ENCODE assay signal across 9 cellular contexts in genomic region chr6:169292340-169293124, GRCh38. TPM values are rescaled to one million over a fixed set of nuclear protein-coding genes. Genes with fewer than 3 reads are reported as not detected.
DNase-seq lines count a peak whose midpoint lies in the region; ATAC-seq and TF ChIP-seq lines count a peak whose summit lies in the region.
"Had no signal": no experiment of that assay in that cellular context is flagged by ENCODE, and none has a peak within 500 bp of the region (broad histone marks: within the 10 kb centered on the region; RNA-seq: fewer than 3 reads in every experiment).

No MANE protein-coding gene starts in this region.

- H2BK15ac ChIP-seq in H9 (ENCODE audit: low read depth, low read length): no peak overlapping the region

- no peak overlapping the region for H2BK120ac ChIP-seq in H9 (ENCODE audit: low read depth, low read length, poor library complexity, severe bottlenecking)

- no peaks in the 10 kb centered on the region for H3K23me2 ChIP-seq in H9 (ENCODE audit: insufficient read length, low read depth, low read length, poor library complexity, severe bottlenecking)

- H3K27me3 Mint-ChIP-seq in endothelial cell (ENCODE audit: unreplicated experiment) (peaks cover 4% of the 10 kb centered on the region), H9 (ENCODE audit: low read depth) (no peaks in the 10 kb centered on the region; the same call in none of the 2 replicates)

- H2BK20ac ChIP-seq in H9 (ENCODE audit: low read depth, low read length, poor library complexity, severe bottlenecking): no peak overlapping the region

- no peak overlapping the region for H4K91ac ChIP-seq in H9 (ENCODE audit: insufficient read length, low read depth, low read length)

- no peak overlapping the region for H4K5ac ChIP-seq in H9 (ENCODE audit: insufficient read length, low read depth, low read length)

- no peaks in the 10 kb centered on the region for H3K36me3 Mint-ChIP-seq in endothelial cell (ENCODE audit: low read depth, unreplicated experiment)
- H3K36me3 Mint-ChIP-seq in H9 (ENCODE audit: insufficient read depth in 1 of 3, low read depth in 3 of 3): no peaks in the 10 kb centered on the region; a peak in 1 of 7 replicates

- no peak overlapping the region for H3T11ph ChIP-seq in H9 (ENCODE audit: low read length)

- no peaks in the 10 kb centered on the region for H3K9me3 ChIP-seq in H9 (ENCODE audit: control insufficient read depth, low read depth, low read length)

- H3K27me3 ChIP-seq in H9 (ENCODE audit: insufficient read depth, low read length): no peaks in the 10 kb centered on the region

- no peak for ATAC-seq in HG02852 (IDR thresholded peaks at IDR 0.05; ENCODE audit: unreplicated experiment)
- ATAC-seq in HG02678 (IDR thresholded peaks at IDR 0.05; ENCODE audit: unreplicated experiment): no peak

- H3K4me2 ChIP-seq in H9 (ENCODE audit: insufficient read depth, insufficient read length, low read length): no peak overlapping the region
- H3K4me2 ChIP-seq: KMS-11 had no signal

- H3K79me2 ChIP-seq in H9 (ENCODE audit: insufficient read depth, low read length): no peaks in the 10 kb centered on the region

- no peak overlapping the region for H2AK5ac ChIP-seq in H9 (ENCODE audit: insufficient read length, low read length)

- H3K27ac ChIP-seq in H9 (ENCODE audit: insufficient read length, low read depth, low read length): no peak overlapping the region
- H3K27ac ChIP-seq: KMS-11 had no signal

- TF ChIP-seq CTCF in fibroblast of the aortic adventitia (IDR thresholded peaks at IDR 0.05; ENCODE audit: insufficient read depth, low read length) (no peak), endothelial cell (IDR thresholded peaks at IDR 0.05; ENCODE audit: unreplicated experiment) (no peak), H9 (conservative IDR thresholded peaks at IDR 0.05) (no peak)

- H3K27ac Mint-ChIP-seq in endothelial cell (ENCODE audit: unreplicated experiment) (no peak overlapping the region), H9 (peak overlapping the region in 1 of 3 experiments; percentile 26; a peak in 1 of 7 replicates)

- no peak overlapping the region for H2BK5ac ChIP-seq in H9 (ENCODE audit: insufficient read length, low read length)

- no peak overlapping the region for H3K18ac ChIP-seq in H9 (ENCODE audit: insufficient read length, low read depth, low read length)

- no peak overlapping the region for H2BK12ac ChIP-seq in H9 (ENCODE audit: insufficient read length, low read depth, low read length)

- DNase-seq in H4 (ENCODE audit: low spot score): peak; percentile 29
- peak; percentile 60 for DNase-seq in RKO (ENCODE audit: low spot score)
- peak; percentile 90 for DNase-seq in fibroblast of the aortic adventitia (ENCODE audit: low read depth)
- DNase-seq in smooth muscle cell of the brain vasculature (ENCODE audit: low read depth, low spot score): peak; percentile 62
- no peak for DNase-seq in endothelial cell (ENCODE audit: low spot score)
- no peak for DNase-seq in H9

- H3K4me1 Mint-ChIP-seq in endothelial cell (ENCODE audit: unreplicated experiment) (no peaks in the 10 kb centered on the region), H9 (peaks cover 6 to 10% of the 10 kb centered on the region in 2 experiments)

- no peak overlapping the region for H3K9ac ChIP-seq in H9 (ENCODE audit: extremely low read depth, insufficient read length, low read length)
- H3K9ac ChIP-seq: KMS-11 had no signal

- no peak overlapping the region for H4K8ac ChIP-seq in H9 (replicated peaks; ENCODE audit: insufficient read length, low read depth, low read length)

- H3K9me3 Mint-ChIP-seq in endothelial cell (ENCODE audit: unreplicated experiment) (no peaks in the 10 kb centered on the region), H9 (peaks cover 0 to 3% of the 10 kb centered on the region in 2 experiments; a peak in 2 of 5 replicates)

- no peaks in the 10 kb centered on the region for H3K79me1 ChIP-seq in H9 (ENCODE audit: insufficient read depth, low read depth, low read length, poor library complexity, severe bottlenecking)

- no peak overlapping the region for H3K4ac ChIP-seq in H9 (ENCODE audit: low read depth, low read length)

- no peak overlapping the region for H2AFZ ChIP-seq in H9 (ENCODE audit: low read length)

- H4K20me1 ChIP-seq in H9 (ENCODE audit: control insufficient read depth, insufficient read depth, insufficient read length): no peaks in the 10 kb centered on the region

- WGBS in H9 (ENCODE audit: extremely low coverage, insufficient read length, low lambda C conversion rate): no CpG with 5 or more reads among the region's 11 CpGs

- H3K4me3 Mint-ChIP-seq in endothelial cell (ENCODE audit: unreplicated experiment) (no peak overlapping the region), H9 (no peak overlapping the region)

- no peak overlapping the region for H3K14ac ChIP-seq in H9 (ENCODE audit: insufficient read depth, low read length)

- H3K4me3 ChIP-seq in fibroblast of the aortic adventitia (ENCODE audit: low read depth, low read length): no peak overlapping the region

- no peak overlapping the region for H3K56ac ChIP-seq in H9 (ENCODE audit: insufficient read length, low read depth, low read length)

- H3K23ac ChIP-seq in H9 (ENCODE audit: insufficient read length, low read depth, low read length): no peak overlapping the region

- H3K4me1 ChIP-seq in H9 (ENCODE audit: insufficient read depth, low read length): no peaks in the 10 kb centered on the region; the same call in 1 of the 2 replicates

RNA-seq across cellular contexts. Expression of gene THBS2, which starts 38.9 kb away (rescaled TPM):
- total RNA-seq in H4 (2014; rRNA removed; shearing (Covaris generic)): 0.19 and 0.21 TPM in 2 replicates
- total RNA-seq in fibroblast of the aortic adventitia (ENCODE audit: low replicate concordance) (322 and 519 TPM in 2 replicates), endothelial cell (ENCODE audit: unreplicated experiment) (0.23 TPM), H9 (2021) (14.7 and 15.5 TPM in 2 replicates)

Comparison
In these comparisons a context has a peak if more than half of its experiments do, and no peak if none do; other contexts are left out.
1. DNase-seq: peak in H4 (single experiment), RKO (single experiment), fibroblast of the aortic adventitia (single experiment) and smooth muscle cell of the brain vasculature (single experiment); none in endothelial cell (single experiment) and H9 (single experiment).
2. RNA of gene THBS2, which starts 38.9 kb away (total RNA-seq): 322 to 519 TPM in fibroblast of the aortic adventitia; 14.7 to 15.5 TPM in H9, 0.23 TPM in endothelial cell (single experiment) and 0.19 to 0.21 TPM in H4; every median in the first group is over 10 times any median in the second.